Comparison of ENCODE assay signal across 8 cellular contexts in the genomic region with DNA sequence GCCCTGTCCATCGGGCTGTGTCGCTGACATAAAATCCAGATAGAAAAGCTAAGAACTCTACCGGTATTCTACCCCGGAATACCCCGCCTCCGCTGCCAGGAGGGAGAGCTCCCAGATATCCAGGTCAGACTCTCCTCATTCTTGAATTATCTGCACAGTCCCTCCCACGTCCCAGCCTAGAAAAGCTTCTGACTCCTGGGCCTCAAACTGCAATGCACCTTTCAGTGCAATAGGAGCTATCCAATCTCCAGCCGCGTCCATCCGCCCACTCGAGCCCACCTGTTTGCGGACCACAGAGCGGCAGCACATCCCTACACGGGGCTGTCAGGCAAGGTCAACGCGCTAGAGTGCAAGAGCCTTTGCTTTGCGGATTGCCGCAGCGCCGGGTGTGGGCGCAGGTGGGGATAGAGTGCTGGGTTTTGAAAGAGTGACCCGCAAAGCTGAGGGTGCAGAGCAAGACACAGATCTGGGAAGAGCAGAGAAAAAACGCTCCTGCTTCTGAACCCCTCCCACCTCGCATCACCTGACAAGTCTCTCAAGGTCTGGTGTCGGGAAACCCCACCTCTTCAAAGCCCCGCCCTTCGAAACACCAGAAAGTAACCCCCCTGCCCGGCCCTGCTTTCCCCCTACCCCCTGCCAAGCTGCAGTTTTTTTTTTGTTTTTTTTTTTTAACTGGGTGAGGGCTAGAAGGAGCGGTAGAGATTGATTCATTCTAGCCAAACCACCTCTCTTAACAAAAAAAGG. TPM values are rescaled to one million over a fixed set of nuclear protein-coding genes. Genes with fewer than 3 reads are reported as not detected.
DNase-seq lines count a peak whose midpoint lies in the region; ATAC-seq and TF ChIP-seq lines count a peak whose summit lies in the region.

No MANE protein-coding gene starts in this region.

- intact Hi-C loops in Calu3 (cut with micrococcal nuclease; ENCODE audit: unreplicated experiment) = no loop called here

- H3K9me3 ChIP-seq in liver (ENCODE audit: control insufficient read depth in 4 of 4, low read length in 3 of 4) = no peaks in the 10 kb centered on the region

- no peaks in the 10 kb centered on the region for H3K27me3 ChIP-seq in liver (ENCODE audit: control insufficient read depth in 4 of 4, insufficient read depth in 4 of 4, low read length in 3 of 4)

- H3K27ac Mint-ChIP-seq in Calu3 (ENCODE audit: unreplicated experiment) = peak overlapping the region; percentile 97

- no TSS peak for BruUV-seq in Calu3 (replicated peaks; lab: Mats Ljungman, UMichigan)

- DNase-seq in Calu3 = peak; percentile 91
- DNase-seq in NCI-H510A (lab: John Stamatoyannopoulos, UW) = peak; percentile 83
- peak; percentile 85 for DNase-seq in activated CD4-positive, alpha-beta T cell treated with anti-CD3 and anti-CD28 coated beads, Interleukin-2, amount 50 U/mL, for 1 hour
- DNase-seq in coronary artery (ENCODE audit: low spot score) = no peak
- peak; percentile 82 for DNase-seq in stimulated activated CD4-positive, alpha-beta T cell treated with anti-CD3 and anti-CD28 coated beads, Interleukin-4, amount 100 ng/mL, for 1 hour
- no peak for DNase-seq in NCI-H446 treated with DMSO at 0.1 percent for 48 hours (lab: John Stamatoyannopoulos, UW)

- H3K4me3 ChIP-seq in coronary artery = peak overlapping the region; percentile 73
- H3K4me3 ChIP-seq in liver (ENCODE audit: low read depth in 1 of 3, low read length in 3 of 3) = peak overlapping the region; percentile 66 to 96 (median 88)

- 3% methylated on average over 29 of the region's 29 CpGs for WGBS in liver

- H3K4me1 ChIP-seq in liver (ENCODE audit: control insufficient read depth in 4 of 4, insufficient read depth in 4 of 4, low read length in 3 of 4) = peaks cover 11 to 38% (median 25%) of the 10 kb centered on the region in 4 donors

- TF ChIP-seq CTCF in Calu3 (IDR thresholded peaks at IDR 0.05; ENCODE audit: unreplicated experiment) (no peak), coronary artery (IDR thresholded peaks at IDR 0.05) (no peak), liver (IDR thresholded peaks at IDR 0.05; ENCODE audit: low read depth, low read length, missing input control) (no peak)

- H3K4me3 Mint-ChIP-seq in Calu3 (ENCODE audit: low read depth, unreplicated experiment) = peak overlapping the region; percentile 98

- peak overlapping the region; percentile 89 to 97 for H3K27ac ChIP-seq in coronary artery
- peak overlapping the region; percentile 98 to 99 for H3K27ac ChIP-seq in liver (ENCODE audit: low read depth in 1 of 2, low read length in 2 of 2)

- peaks cover 0 to 5% (median 0%) of the 10 kb centered on the region in 4 donors for H3K36me3 ChIP-seq in liver (ENCODE audit: control insufficient read depth in 4 of 4, insufficient read depth in 3 of 4, low read depth in 1 of 4, low read length in 3 of 4)

- no peak for TF ChIP-seq RAD21 in liver (IDR thresholded peaks at IDR 0.05)

- H3K27me3 Mint-ChIP-seq in Calu3 (ENCODE audit: unreplicated experiment) = no peaks in the 10 kb centered on the region

- H3K36me3 Mint-ChIP-seq in Calu3 (ENCODE audit: insufficient read depth, unreplicated experiment) = peaks cover 100% of the 10 kb centered on the region

- ATAC-seq in HG02798 (IDR thresholded peaks at IDR 0.05; ENCODE audit: poor library complexity, unreplicated experiment) = peak; percentile 36

- no peaks in the 10 kb centered on the region for H3K9me3 Mint-ChIP-seq in Calu3 (ENCODE audit: low read depth, unreplicated experiment)

- H3K9ac ChIP-seq in liver (ENCODE audit: low read depth in 1 of 2, low read length in 2 of 2) = peak overlapping the region; percentile 87 to 90

- H3K4me1 Mint-ChIP-seq in Calu3 (ENCODE audit: low read depth, unreplicated experiment) = peaks cover 34% of the 10 kb centered on the region

- CTCF ChIA-PET in Calu3 (lab: Charles Lee) = interaction anchor here (0.8 to 2.2 kb wide), 5 partner anchors 13 to 113 kb away, joined by 3 to 12 read pairs (median 4); a partner anchor contains a TSS

TF ChIP-seq in liver, 16 proteins besides CTCF, POLR2A, EP300 and RAD21:
- no peak for TF ChIP-seq EGR1 (IDR thresholded peaks at IDR 0.05; ENCODE audit: low read depth in 2 of 2)
- no peak for TF ChIP-seq TAF1 (conservative IDR thresholded peaks at IDR 0.05)
- no peak for TF ChIP-seq YY1 (IDR thresholded peaks at IDR 0.05)
- TF ChIP-seq, protein P1, sequence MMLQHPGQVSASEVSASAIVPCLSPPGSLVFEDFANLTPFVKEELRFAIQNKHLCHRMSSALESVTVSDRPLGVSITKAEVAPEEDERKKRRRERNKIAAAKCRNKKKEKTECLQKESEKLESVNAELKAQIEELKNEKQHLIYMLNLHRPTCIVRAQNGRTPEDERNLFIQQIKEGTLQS (IDR thresholded peaks at IDR 0.05) = no peak
- no peak for TF ChIP-seq FOXA1 (IDR thresholded peaks at IDR 0.05)
- TF ChIP-seq, protein P2, sequence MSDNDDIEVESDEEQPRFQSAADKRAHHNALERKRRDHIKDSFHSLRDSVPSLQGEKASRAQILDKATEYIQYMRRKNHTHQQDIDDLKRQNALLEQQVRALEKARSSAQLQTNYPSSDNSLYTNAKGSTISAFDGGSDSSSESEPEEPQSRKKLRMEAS (IDR thresholded peaks at IDR 0.05) = peak; percentile 9
- no peak for TF ChIP-seq JUND (IDR thresholded peaks at IDR 0.05)
- peak; percentile 88 to 98 for TF ChIP-seq RXRA (IDR thresholded peaks at IDR 0.05)
- peak in 1 of 2 donors; percentile 45 for TF ChIP-seq GABPA (IDR thresholded peaks at IDR 0.05 in 1 of 2, conservative IDR thresholded peaks at IDR 0.05 in 1 of 2)
- no peak for TF ChIP-seq HNF4G (IDR thresholded peaks at IDR 0.05)
- TF ChIP-seq, protein P3, sequence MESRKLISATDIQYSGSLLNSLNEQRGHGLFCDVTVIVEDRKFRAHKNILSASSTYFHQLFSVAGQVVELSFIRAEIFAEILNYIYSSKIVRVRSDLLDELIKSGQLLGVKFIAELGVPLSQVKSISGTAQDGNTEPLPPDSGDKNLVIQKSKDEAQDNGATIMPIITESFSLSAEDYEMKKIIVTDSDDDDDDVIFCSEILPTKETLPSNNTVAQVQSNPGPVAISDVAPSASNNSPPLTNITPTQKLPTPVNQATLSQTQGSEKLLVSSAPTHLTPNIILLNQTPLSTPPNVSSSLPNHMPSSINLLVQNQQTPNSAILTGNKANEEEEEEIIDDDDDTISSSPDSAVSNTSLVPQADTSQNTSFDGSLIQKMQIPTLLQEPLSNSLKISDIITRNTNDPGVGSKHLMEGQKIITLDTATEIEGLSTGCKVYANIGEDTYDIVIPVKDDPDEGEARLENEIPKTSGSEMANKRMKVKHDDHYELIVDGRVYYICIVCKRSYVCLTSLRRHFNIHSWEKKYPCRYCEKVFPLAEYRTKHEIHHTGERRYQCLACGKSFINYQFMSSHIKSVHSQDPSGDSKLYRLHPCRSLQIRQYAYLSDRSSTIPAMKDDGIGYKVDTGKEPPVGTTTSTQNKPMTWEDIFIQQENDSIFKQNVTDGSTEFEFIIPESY (IDR thresholded peaks at IDR 0.05) = no peak
- no peak for TF ChIP-seq FOXA2 (IDR thresholded peaks at IDR 0.05)
- TF ChIP-seq SP1 (IDR thresholded peaks at IDR 0.05) = peak; percentile 20
- no peak for TF ChIP-seq HNF4A (conservative IDR thresholded peaks at IDR 0.05)
- no peak for TF ChIP-seq NR2F2 (IDR thresholded peaks at IDR 0.05)
- TF ChIP-seq, protein P4, sequence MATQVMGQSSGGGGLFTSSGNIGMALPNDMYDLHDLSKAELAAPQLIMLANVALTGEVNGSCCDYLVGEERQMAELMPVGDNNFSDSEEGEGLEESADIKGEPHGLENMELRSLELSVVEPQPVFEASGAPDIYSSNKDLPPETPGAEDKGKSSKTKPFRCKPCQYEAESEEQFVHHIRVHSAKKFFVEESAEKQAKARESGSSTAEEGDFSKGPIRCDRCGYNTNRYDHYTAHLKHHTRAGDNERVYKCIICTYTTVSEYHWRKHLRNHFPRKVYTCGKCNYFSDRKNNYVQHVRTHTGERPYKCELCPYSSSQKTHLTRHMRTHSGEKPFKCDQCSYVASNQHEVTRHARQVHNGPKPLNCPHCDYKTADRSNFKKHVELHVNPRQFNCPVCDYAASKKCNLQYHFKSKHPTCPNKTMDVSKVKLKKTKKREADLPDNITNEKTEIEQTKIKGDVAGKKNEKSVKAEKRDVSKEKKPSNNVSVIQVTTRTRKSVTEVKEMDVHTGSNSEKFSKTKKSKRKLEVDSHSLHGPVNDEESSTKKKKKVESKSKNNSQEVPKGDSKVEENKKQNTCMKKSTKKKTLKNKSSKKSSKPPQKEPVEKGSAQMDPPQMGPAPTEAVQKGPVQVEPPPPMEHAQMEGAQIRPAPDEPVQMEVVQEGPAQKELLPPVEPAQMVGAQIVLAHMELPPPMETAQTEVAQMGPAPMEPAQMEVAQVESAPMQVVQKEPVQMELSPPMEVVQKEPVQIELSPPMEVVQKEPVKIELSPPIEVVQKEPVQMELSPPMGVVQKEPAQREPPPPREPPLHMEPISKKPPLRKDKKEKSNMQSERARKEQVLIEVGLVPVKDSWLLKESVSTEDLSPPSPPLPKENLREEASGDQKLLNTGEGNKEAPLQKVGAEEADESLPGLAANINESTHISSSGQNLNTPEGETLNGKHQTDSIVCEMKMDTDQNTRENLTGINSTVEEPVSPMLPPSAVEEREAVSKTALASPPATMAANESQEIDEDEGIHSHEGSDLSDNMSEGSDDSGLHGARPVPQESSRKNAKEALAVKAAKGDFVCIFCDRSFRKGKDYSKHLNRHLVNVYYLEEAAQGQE (IDR thresholded peaks at IDR 0.05) = no peak

RNA-seq across cellular contexts. Expression of a gene that starts 1.3 kb away (rescaled TPM):
- total RNA-seq in Calu3 (2022) = 443 and 488 TPM in 2 replicates
- 10 to 100 TPM; 52.7 to 74.0 TPM for total RNA-seq in liver
- 10 to 100 TPM; 47.9 to 49.3 TPM for polyA plus RNA-seq in liver

RNA-seq across cellular contexts. Expression of a gene that starts 5.0 kb away (rescaled TPM):
- total RNA-seq in Calu3 (2022) = 22.6 and 26.4 TPM in 2 replicates
- total RNA-seq in liver = 1 to 10 TPM; 5.5 to 7.8 TPM
- 1 to 10 TPM; 1.6 to 3.9 TPM for polyA plus RNA-seq in liver

RNA-seq across cellular contexts. Expression of a gene that starts 10.2 kb away (rescaled TPM):
- total RNA-seq in Calu3 (2022) (86.3 and 86.6 TPM in 2 replicates), liver (10 to 100 TPM; 11.8 to 15.1 TPM)
- 10 to 100 TPM; 12.9 to 13.1 TPM for polyA plus RNA-seq in liver

RNA-seq across cellular contexts. Expression of a gene that starts 13.8 kb away (rescaled TPM):
- total RNA-seq in Calu3 (2022) = 138 and 154 TPM in 2 replicates
- 10 to 100 TPM; 16.7 to 17.8 TPM for total RNA-seq in liver
- polyA plus RNA-seq in liver = 10 to 100 TPM; 16.8 to 22.8 TPM

RNA-seq across cellular contexts. Expression of a gene that starts 23.1 kb away (rescaled TPM):
- 141 and 168 TPM in 2 replicates for total RNA-seq in Calu3 (2022)
- 10 to 100 TPM; 12.5 to 22.4 TPM for total RNA-seq in liver
- polyA plus RNA-seq in liver = 10 to 100 TPM in 1 of 2 donors, 1 to 10 TPM in 1; 6.5 to 60.1 TPM

Comparison
In these comparisons a context has a peak if more than half of its experiments do, and no peak if none do; other contexts are left out.
1. DNase-seq: peak in Calu3 (single experiment), NCI-H510A (single experiment), activated CD4-positive, alpha-beta T cell treated with anti-CD3 and anti-CD28 coated beads, Interleukin-2, amount 50 U/mL, for 1 hour (single experiment) and stimulated activated CD4-positive, alpha-beta T cell treated with anti-CD3 and anti-CD28 coated beads, Interleukin-4, amount 100 ng/mL, for 1 hour (single experiment); none in coronary artery (single experiment) and NCI-H446 treated with DMSO at 0.1 percent for 48 hours (single experiment).